In the genomic region with DNA sequence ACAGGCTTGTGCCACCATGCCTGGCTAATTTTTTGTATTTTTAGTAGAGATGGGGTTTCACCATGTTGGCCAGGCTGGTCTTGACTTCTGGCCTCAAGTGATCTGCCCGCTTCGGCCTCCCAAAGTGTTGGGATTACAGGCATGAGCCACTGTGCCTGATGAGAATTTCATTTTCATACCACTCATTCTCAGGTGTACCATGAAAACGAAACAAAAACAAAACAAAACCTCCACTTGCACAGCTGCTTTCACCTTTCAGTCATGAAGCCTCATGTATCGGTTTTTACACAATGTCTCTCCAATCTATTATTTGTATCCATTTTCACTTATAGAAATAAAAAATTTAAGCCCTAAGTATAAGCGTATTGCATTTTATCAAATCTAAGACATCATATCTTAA, we compare ENCODE assay signal across 15 cellular contexts. TPM values are rescaled to one million over a fixed set of nuclear protein-coding genes. Genes with fewer than 3 reads are reported as not detected.
DNase-seq lines count a peak whose midpoint lies in the region; ATAC-seq and TF ChIP-seq lines count a peak whose summit lies in the region.
"Not testable (repeated sequence)": the region's sequence is repeated elsewhere in the genome, so short reads cannot be mapped to it uniquely, and the experiment has no call there.
"Had no signal": no experiment of that assay in that cellular context is flagged by ENCODE, and none has a peak within 500 bp of the region (broad histone marks: within the 10 kb centered on the region; RNA-seq: fewer than 3 reads in every experiment).

No MANE protein-coding gene starts in this region.

- POLR2A ChIA-PET in GM10248 (lab: Yijun Ruan, JAX): not testable (repeated sequence)

- TF ChIP-seq CTCF in GM10248 (IDR thresholded peaks at IDR 0.05; ENCODE audit: control extremely low read depth, extremely low read depth, low read depth, missing control alignments): not testable (repeated sequence)

- CTCF ChIA-PET in GM10248 (lab: Yijun Ruan, JAX): interaction anchor here (1.1 to 1.4 kb wide), 3 partner anchors 12 to 38 kb away, joined by 3 to 6 read pairs (median 3); no protein-coding TSS in a partner anchor

- ATAC-seq in GM18867 (IDR thresholded peaks at IDR 0.05; ENCODE audit: unreplicated experiment) (peak; percentile 87), GM19455 (IDR thresholded peaks at IDR 0.05; ENCODE audit: unreplicated experiment) (peak; percentile 77), GM21619 (IDR thresholded peaks at IDR 0.05; ENCODE audit: unreplicated experiment) (peak; percentile 90), HG02943 (IDR thresholded peaks at IDR 0.05; ENCODE audit: low read depth, unreplicated experiment) (peak; percentile 86), HG03175 (IDR thresholded peaks at IDR 0.05; ENCODE audit: unreplicated experiment) (peak; percentile 81), HG03575 (IDR thresholded peaks at IDR 0.05; ENCODE audit: extremely low read depth, insufficient number of reproducible peaks, low FRiP score, unreplicated experiment) (peak; percentile 67)
- peak; percentile 39 to 55 for ATAC-seq in activated naive CD4-positive, alpha-beta T cell treated with anti-CD3 and anti-CD28 coated beads, Interleukin-2, amount 50 U/mL, for 72 hours

- peak overlapping the region; percentile 56 to 91 for H3K27ac Mint-ChIP-seq in activated naive CD4-positive, alpha-beta T cell treated with anti-CD3 and anti-CD28 coated beads, Interleukin-2, amount 50 U/mL, for 72 hours

- H3K9me3 Mint-ChIP-seq in activated naive CD4-positive, alpha-beta T cell treated with anti-CD3 and anti-CD28 coated beads, Interleukin-2, amount 50 U/mL, for 72 hours: not testable (repeated sequence)

- peaks cover 15 to 19% of the 10 kb centered on the region in 2 donors for H3K36me3 Mint-ChIP-seq in activated naive CD4-positive, alpha-beta T cell treated with anti-CD3 and anti-CD28 coated beads, Interleukin-2, amount 50 U/mL, for 72 hours

- peak; percentile 47 for DNase-seq in GM10248 (ENCODE audit: extremely low spot score)
- not testable (repeated sequence) for DNase-seq in activated naive CD4-positive, alpha-beta T cell treated with anti-CD3 and anti-CD28 coated beads, Interleukin-2, amount 50 U/mL, for 72 hours (ENCODE audit: low spot score in 2 of 2)

RNA-seq across cellular contexts. Expression of a gene that starts 8.0 kb away (rescaled TPM):
- total RNA-seq in activated naive CD4-positive, alpha-beta T cell treated with anti-CD3 and anti-CD28 coated beads, Interleukin-2, amount 50 U/mL, for 72 hours: 10 to 100 TPM; 36.2 to 50.2 TPM

RNA-seq across cellular contexts. Expression of a gene that starts 11.5 kb away (rescaled TPM):
- under 1 TPM in 1 of 2 donors, not detected in 1; 0.55 TPM for total RNA-seq in activated naive CD4-positive, alpha-beta T cell treated with anti-CD3 and anti-CD28 coated beads, Interleukin-2, amount 50 U/mL, for 72 hours
- total RNA-seq: CD8-positive, alpha-beta T cell; cerebellum; H4; IMR-90; right lobe of liver; stomach; tibial nerve had no signal

RNA-seq across cellular contexts. Expression of a gene that starts 43.5 kb away (rescaled TPM):
- 10 to 100 TPM; 11.1 to 12.8 TPM for total RNA-seq in activated naive CD4-positive, alpha-beta T cell treated with anti-CD3 and anti-CD28 coated beads, Interleukin-2, amount 50 U/mL, for 72 hours

RNA-seq across cellular contexts. Expression of a gene that starts 56.0 kb away (rescaled TPM):
- total RNA-seq in activated naive CD4-positive, alpha-beta T cell treated with anti-CD3 and anti-CD28 coated beads, Interleukin-2, amount 50 U/mL, for 72 hours: 10 to 100 TPM; 37.3 to 48.7 TPM

RNA-seq across cellular contexts. Expression of a gene that starts 58.8 kb away (rescaled TPM):
- 10 to 100 TPM; 41.4 to 45.1 TPM for total RNA-seq in activated naive CD4-positive, alpha-beta T cell treated with anti-CD3 and anti-CD28 coated beads, Interleukin-2, amount 50 U/mL, for 72 hours
